In genomic region chr17:37406635-37407455, GRCh38 we compare ENCODE assay signal across 7 cellular contexts. TPM values are rescaled to one million over a fixed set of nuclear protein-coding genes. Genes with fewer than 3 reads are reported as not detected.
DNase-seq lines count a peak whose midpoint lies in the region; ATAC-seq and TF ChIP-seq lines count a peak whose summit lies in the region.

Gene ACACA (minus strand): TSS chr17:37406836. CDS start chr17:37406299, 537 bp downstream.
A gene with protein sequence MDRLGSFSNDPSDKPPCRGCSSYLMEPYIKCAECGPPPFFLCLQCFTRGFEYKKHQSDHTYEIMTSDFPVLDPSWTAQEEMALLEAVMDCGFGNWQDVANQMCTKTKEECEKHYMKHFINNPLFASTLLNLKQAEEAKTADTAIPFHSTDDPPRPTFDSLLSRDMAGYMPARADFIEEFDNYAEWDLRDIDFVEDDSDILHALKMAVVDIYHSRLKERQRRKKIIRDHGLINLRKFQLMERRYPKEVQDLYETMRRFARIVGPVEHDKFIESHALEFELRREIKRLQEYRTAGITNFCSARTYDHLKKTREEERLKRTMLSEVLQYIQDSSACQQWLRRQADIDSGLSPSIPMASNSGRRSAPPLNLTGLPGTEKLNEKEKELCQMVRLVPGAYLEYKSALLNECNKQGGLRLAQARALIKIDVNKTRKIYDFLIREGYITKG (plus strand): TSS chr17:37406886. CDS start chr17:37411366, 4,480 bp downstream.

- H3K4me1 Mint-ChIP-seq in brain, result peaks cover 57% of the 10 kb centered on the region

- H3K4me3 Mint-ChIP-seq in brain, result peak within 1 kb of the TSS; percentile 98 to 100 (median 99)

- no peaks in the 10 kb centered on the region for H3K9me3 ChIP-seq in iPS-18a (ENCODE audit: control insufficient read depth, low read depth, low read length)
- no peaks in the 10 kb centered on the region for H3K9me3 ChIP-seq in skeletal muscle satellite cell (replicated peaks; ENCODE audit: low read length)

- DNase-seq in NCI-H2081 (lab: John Stamatoyannopoulos, UW), result peak; percentile 71 to 84
- peak; percentile 88 for DNase-seq in UCSD-AML1 (lab: John Stamatoyannopoulos, UW; ENCODE audit: unreplicated experiment)

- ATAC-seq in GM18511 (IDR thresholded peaks at IDR 0.05; ENCODE audit: unreplicated experiment) (peak; percentile 87), HG02943 (IDR thresholded peaks at IDR 0.05; ENCODE audit: low read depth, unreplicated experiment) (peak; percentile 68)

- peaks cover 0 to 3% (median 0%) of the 10 kb centered on the region in 5 experiments for H3K9me3 Mint-ChIP-seq in brain

- TF ChIP-seq CTCF in brain (conservative IDR thresholded peaks at IDR 0.05), result no peak

- H3K27me3 ChIP-seq in iPS-18a (ENCODE audit: control insufficient read depth, insufficient read depth, low read length), result no peaks in the 10 kb centered on the region
- no peaks in the 10 kb centered on the region for H3K27me3 ChIP-seq in skeletal muscle satellite cell (ENCODE audit: control insufficient read depth, insufficient read depth, low read length)

- H3K27ac Mint-ChIP-seq in brain, result peak within 1 kb of the TSS; percentile 98 to 99 (median 99)

- peak within 1 kb of the TSS; percentile 85 for H3K4me2 ChIP-seq in skeletal muscle satellite cell (ENCODE audit: low read length)

- H3K27ac ChIP-seq in iPS-18a (ENCODE audit: low read length), result peak within 1 kb of the TSS; percentile 93

- H3K27me3 Mint-ChIP-seq in brain, result peaks cover 6% of the 10 kb centered on the region

- H3K4me1 ChIP-seq in iPS-18a (ENCODE audit: control insufficient read depth, low read depth, low read length), result no peaks in the 10 kb centered on the region
- peaks cover 5% of the 10 kb centered on the region for H3K4me1 ChIP-seq in skeletal muscle satellite cell (ENCODE audit: control insufficient read depth, insufficient read depth, low read length)

- peak within 1 kb of the TSS; percentile 95 for H3K4me3 ChIP-seq in iPS-18a (ENCODE audit: low read length)
- peak within 1 kb of the TSS; percentile 98 for H3K4me3 ChIP-seq in skeletal muscle satellite cell (ENCODE audit: low read length)

- H3K36me3 Mint-ChIP-seq in brain, result peaks cover 21% of the 10 kb centered on the region

- peaks cover 8% of the 10 kb centered on the region for H3K36me3 ChIP-seq in iPS-18a (ENCODE audit: control insufficient read depth, low read depth, low read length)
- H3K36me3 ChIP-seq in skeletal muscle satellite cell (ENCODE audit: insufficient read depth, low read length), result peaks cover 12% of the 10 kb centered on the region

- H3K9ac ChIP-seq in iPS-18a (ENCODE audit: low read length), result peak within 1 kb of the TSS; percentile 97
- peak within 1 kb of the TSS; percentile 93 for H3K9ac ChIP-seq in skeletal muscle satellite cell (ENCODE audit: low read depth, low read length)

RNA-seq across cellular contexts. Expression of gene ACACA, which starts in this region (rescaled TPM):
- polyA plus RNA-seq in brain (ENCODE audit: insufficient read depth, low read depth, low replicate concordance), result 43.0 TPM
- 34.9 and 59.3 TPM in 2 replicates for total RNA-seq in skeletal muscle satellite cell (2012; rRNA removed)

RNA-seq across cellular contexts. Expression of the second gene that starts in this region (rescaled TPM):
- polyA plus RNA-seq in brain (ENCODE audit: insufficient read depth, low read depth, low replicate concordance), result 16.2 TPM
- total RNA-seq in skeletal muscle satellite cell (2012; rRNA removed), result 10.3 and 18.0 TPM in 2 replicates

Comparison
In these comparisons a context has a peak if more than half of its experiments do, and no peak if none do; other contexts are left out.
1. Peak in every context shown above with its lines: DNase-seq, ATAC-seq, H3K4me3 ChIP-seq and H3K27ac ChIP-seq.